In the genomic region with DNA sequence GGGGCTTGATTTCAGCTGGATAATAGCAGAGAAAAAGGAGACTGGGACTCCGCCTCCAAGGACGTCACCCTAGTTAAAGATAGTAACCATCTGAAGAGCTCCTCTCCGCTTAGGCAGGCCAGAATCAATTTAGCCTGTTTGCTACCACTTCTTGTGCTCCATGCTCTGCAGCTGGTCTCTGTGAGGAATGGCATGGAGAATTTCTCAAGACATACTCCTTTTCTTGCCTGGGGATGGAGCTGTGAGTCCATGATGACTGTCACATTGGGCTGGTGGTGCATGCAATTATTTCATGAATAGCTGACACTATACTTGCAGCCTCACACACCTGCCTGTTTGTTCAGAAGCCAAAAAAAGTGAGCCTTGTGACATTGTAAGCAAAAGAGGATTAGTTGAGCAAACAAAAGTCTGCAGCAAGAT, we compare ENCODE assay signal across 10 cellular contexts.
DNase-seq lines count a peak whose midpoint lies in the region; ATAC-seq and TF ChIP-seq lines count a peak whose summit lies in the region.
"Had no signal": no experiment of that assay in that cellular context is flagged by ENCODE, and none has a peak within 500 bp of the region (broad histone marks: within the 10 kb centered on the region; RNA-seq: fewer than 3 reads in every experiment).

No MANE protein-coding gene starts in this region.

- no peak overlapping the region for H3K4me3 Mint-ChIP-seq in H9
- H3K4me3 Mint-ChIP-seq: activated naive CD4-positive, alpha-beta T cell treated with anti-CD3 and anti-CD28 coated beads, Interleukin-2, amount 10 ng/mL, durations not matched to agents 7 days and 5 days; memory B cell had no signal

- TF ChIP-seq CTCF in H9 (conservative IDR thresholded peaks at IDR 0.05) (peak; percentile 30; the same call in 2 of the 3 replicates), fibroblast of pulmonary artery (IDR thresholded peaks at IDR 0.05; ENCODE audit: low read length, missing control alignments) (peak; percentile 24)

- no peak overlapping the region for H3K4me3 ChIP-seq in fibroblast of pulmonary artery (replicated peaks; ENCODE audit: low read depth, low read length)

- H3K9me3 Mint-ChIP-seq in H9: peaks cover 20% of the 10 kb centered on the region in 2 experiments

- H3K4ac ChIP-seq in H9 (ENCODE audit: low read depth, low read length): no peak overlapping the region

- peaks cover 11 to 15% of the 10 kb centered on the region in 2 experiments for H3K4me1 Mint-ChIP-seq in H9
- H3K4me1 Mint-ChIP-seq: activated naive CD4-positive, alpha-beta T cell treated with anti-CD3 and anti-CD28 coated beads, Interleukin-2, amount 10 ng/mL, durations not matched to agents 7 days and 5 days had no signal

- DNase-seq in AG20443 (ENCODE audit: low spot score) (peak; percentile 36), H9 (no peak), NCI-H748 treated with DMSO at 0.1 percent for 48 hours (lab: John Stamatoyannopoulos, UW) (peak; percentile 73), fibroblast of pulmonary artery (ENCODE audit: low read depth) (peak; percentile 45), epidermal melanocyte (ENCODE audit: insufficient read length, low spot score) (no peak), MV-4-11 (lab: John Stamatoyannopoulos, UW) (no peak)
- no peak for DNase-seq in stimulated activated CD4-positive, alpha-beta T cell treated with anti-CD3 and anti-CD28 coated beads, Interleukin-2, amount 100 ng/mL, for 48 hours
- DNase-seq: activated naive CD4-positive, alpha-beta T cell treated with anti-CD3 and anti-CD28 coated beads, Interleukin-2, amount 10 ng/mL, durations not matched to agents 7 days and 5 days had no signal

- H3K27ac ChIP-seq in H9 (ENCODE audit: insufficient read length, low read depth, low read length): no peak overlapping the region

- H2BK12ac ChIP-seq in H9 (ENCODE audit: insufficient read length, low read depth, low read length): no peak overlapping the region

- H3T11ph ChIP-seq in H9 (ENCODE audit: low read length): no peak overlapping the region

- ATAC-seq in GM21786 (IDR thresholded peaks at IDR 0.05; ENCODE audit: unreplicated experiment): no peak

- no peak overlapping the region for H3K23ac ChIP-seq in H9 (ENCODE audit: insufficient read length, low read depth, low read length)

- H4K20me1 ChIP-seq in H9 (ENCODE audit: control insufficient read depth, insufficient read depth, insufficient read length): no peaks in the 10 kb centered on the region

- H2AFZ ChIP-seq in H9 (ENCODE audit: low read length): no peak overlapping the region

- H3K9me3 ChIP-seq in H9 (ENCODE audit: control insufficient read depth, low read depth, low read length): peaks cover 9% of the 10 kb centered on the region

- no peak overlapping the region for H4K8ac ChIP-seq in H9 (replicated peaks; ENCODE audit: insufficient read length, low read depth, low read length)

- H4K5ac ChIP-seq in H9 (ENCODE audit: insufficient read length, low read depth, low read length): no peak overlapping the region

- H3K27me3 ChIP-seq in H9 (ENCODE audit: insufficient read depth, low read length): no peaks in the 10 kb centered on the region

- H2BK5ac ChIP-seq in H9 (ENCODE audit: insufficient read length, low read length): no peak overlapping the region

- H3K27me3 Mint-ChIP-seq in H9 (ENCODE audit: low read depth): no peaks in the 10 kb centered on the region
- H3K27me3 Mint-ChIP-seq: activated naive CD4-positive, alpha-beta T cell treated with anti-CD3 and anti-CD28 coated beads, Interleukin-2, amount 10 ng/mL, durations not matched to agents 7 days and 5 days; memory B cell had no signal

- H3K14ac ChIP-seq in H9 (ENCODE audit: insufficient read depth, low read length): no peak overlapping the region

- no peak overlapping the region for H2BK15ac ChIP-seq in H9 (ENCODE audit: low read depth, low read length)

- H3K18ac ChIP-seq in H9 (ENCODE audit: insufficient read length, low read depth, low read length): no peak overlapping the region

- peaks cover 5 to 21% (median 15%) of the 10 kb centered on the region in 3 experiments for H3K36me3 Mint-ChIP-seq in H9 (ENCODE audit: insufficient read depth in 1 of 3, low read depth in 3 of 3)

- no peak overlapping the region for H2BK20ac ChIP-seq in H9 (ENCODE audit: low read depth, low read length, poor library complexity, severe bottlenecking)

- H3K79me2 ChIP-seq in H9 (ENCODE audit: insufficient read depth, low read length): no peaks in the 10 kb centered on the region

- no peak overlapping the region for H3K4me2 ChIP-seq in H9 (ENCODE audit: insufficient read depth, insufficient read length, low read length)

- no peaks in the 10 kb centered on the region for H3K4me1 ChIP-seq in H9 (ENCODE audit: insufficient read depth, low read length)

- peak overlapping the region in 2 of 3 experiments; percentile 45 to 75; a peak in 4 of 7 replicates for H3K27ac Mint-ChIP-seq in H9
- H3K27ac Mint-ChIP-seq: activated naive CD4-positive, alpha-beta T cell treated with anti-CD3 and anti-CD28 coated beads, Interleukin-2, amount 10 ng/mL, durations not matched to agents 7 days and 5 days; memory B cell had no signal

- no peak overlapping the region for H4K91ac ChIP-seq in H9 (ENCODE audit: insufficient read length, low read depth, low read length)

- H3K23me2 ChIP-seq in H9 (ENCODE audit: insufficient read length, low read depth, low read length, poor library complexity, severe bottlenecking): no peaks in the 10 kb centered on the region

- no CpG with 5 or more reads among the region's 3 CpGs for WGBS in H9 (ENCODE audit: extremely low coverage, insufficient read length, low lambda C conversion rate)

- H3K9ac ChIP-seq in H9 (ENCODE audit: extremely low read depth, insufficient read length, low read length): no peak overlapping the region

- H2BK120ac ChIP-seq in H9 (ENCODE audit: low read depth, low read length, poor library complexity, severe bottlenecking): no peak overlapping the region

- no peak overlapping the region for H3K56ac ChIP-seq in H9 (ENCODE audit: insufficient read length, low read depth, low read length)

- no peak overlapping the region for H2AK5ac ChIP-seq in H9 (ENCODE audit: insufficient read length, low read length)

- no peaks in the 10 kb centered on the region for H3K79me1 ChIP-seq in H9 (ENCODE audit: insufficient read depth, low read depth, low read length, poor library complexity, severe bottlenecking)

Comparison
In these comparisons a context has a peak if more than half of its experiments do, and no peak if none do; other contexts are left out.
1. DNase-seq: peak in AG20443 (single experiment), NCI-H748 treated with DMSO at 0.1 percent for 48 hours (single experiment) and fibroblast of pulmonary artery (single experiment); none in H9 (single experiment), epidermal melanocyte (single experiment), stimulated activated CD4-positive, alpha-beta T cell treated with anti-CD3 and anti-CD28 coated beads, Interleukin-2, amount 100 ng/mL, for 48 hours (0 of 2) and MV-4-11 (single experiment).